In genomic region chr1:51329443-51330325, GRCh38 we compare ENCODE assay signal across 2 cellular contexts.
TF ChIP-seq lines count a peak whose summit lies in the region.

No MANE protein-coding gene starts in this region.

TF ChIP-seq in K562, 482 proteins besides CTCF, POLR2A, EP300 and RAD21:
- TF ChIP-seq TEAD1 (CRISPR knock-in tag; IDR thresholded peaks at IDR 0.05) (no peak), CREB1 (IDR thresholded peaks at IDR 0.05) (no peak), CREB1 (CRISPR knock-in tag; IDR thresholded peaks at IDR 0.05) (no peak), MBD1 (CRISPR knock-in tag; IDR thresholded peaks at IDR 0.05) (no peak), ARNT (IDR thresholded peaks at IDR 0.05) (no peak), DACH1 (IDR thresholded peaks at IDR 0.05; ENCODE audit: partially characterized antibody) (no peak), U2AF2 (optimal IDR thresholded peaks at IDR 0.05; ENCODE audit: low read depth, low read length) (no peak), FIP1L1 (IDR thresholded peaks at IDR 0.05; ENCODE audit: low read depth, low read length, poor library complexity, severe bottlenecking) (no peak), MCM5 (IDR thresholded peaks at IDR 0.05; ENCODE audit: low read depth) (no peak), SPI1 (IDR thresholded peaks at IDR 0.05; ENCODE audit: borderline replicate concordance, low read depth, low read length) (no peak), ZBTB33 (CRISPR knock-in tag; IDR thresholded peaks at IDR 0.05) (no peak), LEF1 (IDR thresholded peaks at IDR 0.05) (no peak), TFAP4 (CRISPR knock-in tag; IDR thresholded peaks at IDR 0.05; ENCODE audit: borderline replicate concordance) (no peak)
- TF ChIP-seq, protein P1, sequence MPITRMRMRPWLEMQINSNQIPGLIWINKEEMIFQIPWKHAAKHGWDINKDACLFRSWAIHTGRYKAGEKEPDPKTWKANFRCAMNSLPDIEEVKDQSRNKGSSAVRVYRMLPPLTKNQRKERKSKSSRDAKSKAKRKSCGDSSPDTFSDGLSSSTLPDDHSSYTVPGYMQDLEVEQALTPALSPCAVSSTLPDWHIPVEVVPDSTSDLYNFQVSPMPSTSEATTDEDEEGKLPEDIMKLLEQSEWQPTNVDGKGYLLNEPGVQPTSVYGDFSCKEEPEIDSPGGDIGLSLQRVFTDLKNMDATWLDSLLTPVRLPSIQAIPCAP (CRISPR knock-in tag; IDR thresholded peaks at IDR 0.05; ENCODE audit: borderline replicate concordance), result no peak

TF ChIP-seq in HepG2, 621 proteins besides CTCF, POLR2A, EP300 and RAD21 (continues in another document):
- 0 out of 2 replicates have a peak, but pooled peaks have one; percentile 2 for TF ChIP-seq ZFX (CRISPR knock-in tag; IDR thresholded peaks at IDR 0.05; ENCODE audit: low read depth)
- TF ChIP-seq GABPA (IDR thresholded peaks at IDR 0.05; ENCODE audit: low read depth, low read length), result no peak
- TF ChIP-seq GABPA (CRISPR knock-in tag; IDR thresholded peaks at IDR 0.05; ENCODE audit: low read depth), result no peak
- TF ChIP-seq ZNF367 (CRISPR knock-in tag; IDR thresholded peaks at IDR 0.05; ENCODE audit: borderline replicate concordance), result no peak
- TF ChIP-seq SALL2 (CRISPR knock-in tag; IDR thresholded peaks at IDR 0.05), result no peak
- no peak for TF ChIP-seq ARID3A (IDR thresholded peaks at IDR 0.05; ENCODE audit: low read depth, low read length)
- TF ChIP-seq PLSCR1 (CRISPR knock-in tag; IDR thresholded peaks at IDR 0.05; ENCODE audit: borderline replicate concordance), result no peak
- no peak for TF ChIP-seq ELF3 (CRISPR knock-in tag; IDR thresholded peaks at IDR 0.05)
- no peak for TF ChIP-seq ZNF225 (CRISPR knock-in tag; IDR thresholded peaks at IDR 0.05)
- no peak for TF ChIP-seq GLMP (CRISPR knock-in tag; IDR thresholded peaks at IDR 0.05; ENCODE audit: borderline replicate concordance)
- TF ChIP-seq MAFK (conservative IDR thresholded peaks at IDR 0.05 in 1 of 2, IDR thresholded peaks at IDR 0.05 in 1 of 2; ENCODE audit: low read length in 2 of 2), result no peak
- TF ChIP-seq KIAA2018 (CRISPR knock-in tag; IDR thresholded peaks at IDR 0.05; ENCODE audit: borderline replicate concordance), result no peak
- TF ChIP-seq TAF15 (IDR thresholded peaks at IDR 0.05; ENCODE audit: low read depth, low read length, poor library complexity, severe bottlenecking), result no peak
- TF ChIP-seq ZSCAN30 (CRISPR knock-in tag; IDR thresholded peaks at IDR 0.05), result no peak
- TF ChIP-seq, protein P2, sequence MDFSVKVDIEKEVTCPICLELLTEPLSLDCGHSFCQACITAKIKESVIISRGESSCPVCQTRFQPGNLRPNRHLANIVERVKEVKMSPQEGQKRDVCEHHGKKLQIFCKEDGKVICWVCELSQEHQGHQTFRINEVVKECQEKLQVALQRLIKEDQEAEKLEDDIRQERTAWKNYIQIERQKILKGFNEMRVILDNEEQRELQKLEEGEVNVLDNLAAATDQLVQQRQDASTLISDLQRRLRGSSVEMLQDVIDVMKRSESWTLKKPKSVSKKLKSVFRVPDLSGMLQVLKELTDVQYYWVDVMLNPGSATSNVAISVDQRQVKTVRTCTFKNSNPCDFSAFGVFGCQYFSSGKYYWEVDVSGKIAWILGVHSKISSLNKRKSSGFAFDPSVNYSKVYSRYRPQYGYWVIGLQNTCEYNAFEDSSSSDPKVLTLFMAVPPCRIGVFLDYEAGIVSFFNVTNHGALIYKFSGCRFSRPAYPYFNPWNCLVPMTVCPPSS (IDR thresholded peaks at IDR 0.05), result no peak
- no peak for TF ChIP-seq FOXM1 (CRISPR knock-in tag; IDR thresholded peaks at IDR 0.05)
- no peak for TF ChIP-seq EHMT2 (IDR thresholded peaks at IDR 0.05; ENCODE audit: borderline replicate concordance, low read depth, low read length)
- no peak for TF ChIP-seq ZNF704 (CRISPR knock-in tag; IDR thresholded peaks at IDR 0.05; ENCODE audit: borderline replicate concordance)
- TF ChIP-seq ZNF713 (CRISPR knock-in tag; IDR thresholded peaks at IDR 0.05), result no peak
- no peak for TF ChIP-seq SPEN (CRISPR knock-in tag; IDR thresholded peaks at IDR 0.05; ENCODE audit: low read depth)
- TF ChIP-seq ZKSCAN1 (IDR thresholded peaks at IDR 0.05; ENCODE audit: low read length), result no peak
- no peak for TF ChIP-seq SOX6 (IDR thresholded peaks at IDR 0.05)
- TF ChIP-seq SOX6 (CRISPR knock-in tag; IDR thresholded peaks at IDR 0.05), result no peak
- TF ChIP-seq ZNF230 (CRISPR knock-in tag; IDR thresholded peaks at IDR 0.05), result no peak
- TF ChIP-seq ZNF263 (CRISPR knock-in tag; IDR thresholded peaks at IDR 0.05), result 0 out of 2 replicates have a peak, but pooled peaks have one; percentile 26
- TF ChIP-seq FOXA1 (IDR thresholded peaks at IDR 0.05), result no peak
- peak; percentile 27; the same call in 1 of the 2 replicates for TF ChIP-seq FOXA1 (CRISPR knock-in tag; IDR thresholded peaks at IDR 0.05)
- TF ChIP-seq MED13 (CRISPR knock-in tag; IDR thresholded peaks at IDR 0.05), result no peak
- TF ChIP-seq U2AF2 (IDR thresholded peaks at IDR 0.05; ENCODE audit: low read depth, low read length), result no peak
- TF ChIP-seq HMGXB3 (CRISPR knock-in tag; IDR thresholded peaks at IDR 0.05; ENCODE audit: borderline replicate concordance), result no peak
- TF ChIP-seq ZFP36 (IDR thresholded peaks at IDR 0.05; ENCODE audit: borderline replicate concordance, low read depth, low read length, partially characterized antibody), result no peak
- TF ChIP-seq HNRNPL (IDR thresholded peaks at IDR 0.05; ENCODE audit: low read depth, low read length), result 0 out of 2 replicates have a peak, but pooled peaks have one; percentile 25
- TF ChIP-seq ISL2 (CRISPR knock-in tag; IDR thresholded peaks at IDR 0.05), result no peak
- no peak for TF ChIP-seq ZNF431 (CRISPR knock-in tag; IDR thresholded peaks at IDR 0.05; ENCODE audit: borderline replicate concordance, low read depth)
- peak; percentile 21; the same call in 1 of the 2 replicates for TF ChIP-seq TFAP4 (IDR thresholded peaks at IDR 0.05; ENCODE audit: borderline replicate concordance, low read depth)
